ENCODE assay signal across 8 cellular contexts in genomic region chr15:74613953-74614743, GRCh38. TPM values are rescaled to one million over a fixed set of nuclear protein-coding genes. Genes with fewer than 3 reads are reported as not detected.
A peak's percentile ranks its signal among the peaks of the same experiment; 100 is the strongest.
DNase-seq lines count a peak whose midpoint lies in the region; ATAC-seq and TF ChIP-seq lines count a peak whose summit lies in the region.

No MANE protein-coding gene starts in this region.

- H3K9ac ChIP-seq in MM.1S (ENCODE audit: low read length) = peak overlapping the region; percentile 99; the same call in 1 of the 2 replicates
- H3K9ac ChIP-seq in neural progenitor cell = no peak overlapping the region

- peaks cover 25 to 37% (median 29%) of the 10 kb centered on the region in 3 donors for H3K4me1 Mint-ChIP-seq in CD8-positive, alpha-beta memory T cell
- H3K4me1 Mint-ChIP-seq in neural progenitor cell = peaks cover 21% of the 10 kb centered on the region

- H2AFZ ChIP-seq in MM.1S (ENCODE audit: low read length) (peak overlapping the region; percentile 90), neural progenitor cell (replicated peaks) (peak overlapping the region; percentile 48)

- POLR2A ChIA-PET in CD8-positive, alpha-beta memory T cell (lab: Charles Lee) = interaction anchor here (0.5 to 4.0 kb wide), 6 partner anchors 16 to 841 kb away, joined by 3 to 20 read pairs (median 4); partner anchors contain the start of genes ARID3B and COX5A

- H3K4me2 ChIP-seq in MM.1S (ENCODE audit: low read depth, low read length) (peak overlapping the region; percentile 97), neural progenitor cell (peak overlapping the region; percentile 96)

- TF ChIP-seq POLR2A in erythroblast (IDR thresholded peaks at IDR 0.05; ENCODE audit: low read length) (no peak), lower leg skin (IDR thresholded peaks at IDR 0.05) (no peak)

- CTCF ChIA-PET in CD8-positive, alpha-beta memory T cell (lab: Charles Lee) = interaction anchor here (1.0 to 2.8 kb wide), 9 partner anchors 11 to 279 kb away, joined by 3 to 11 read pairs (median 4); no protein-coding TSS in a partner anchor

- H3K9me3 Mint-ChIP-seq in CD8-positive, alpha-beta memory T cell = no peaks in the 10 kb centered on the region
- no peaks in the 10 kb centered on the region for H3K9me3 Mint-ChIP-seq in neural progenitor cell

- H3K4me3 Mint-ChIP-seq in CD8-positive, alpha-beta memory T cell = peak overlapping the region; percentile 67 to 98 (median 70)
- peak overlapping the region; percentile 83 for H3K4me3 Mint-ChIP-seq in neural progenitor cell

- H3K79me2 ChIP-seq in MM.1S (ENCODE audit: low read length) (peaks cover 42% of the 10 kb centered on the region), neural progenitor cell (ENCODE audit: low read depth) (peaks cover 35% of the 10 kb centered on the region)

- H3F3A ChIP-seq in MM.1S (ENCODE audit: insufficient read depth, low read length) (peaks cover 26% of the 10 kb centered on the region), neural progenitor cell (ENCODE audit: low read depth) (peaks cover 20% of the 10 kb centered on the region)

- peak overlapping the region in 7 of 8 donors; percentile 32 to 98 (median 60) for H3K27ac Mint-ChIP-seq in CD8-positive, alpha-beta memory T cell
- no peak overlapping the region for H3K27ac Mint-ChIP-seq in neural progenitor cell

- no peaks in the 10 kb centered on the region for H3K27me3 Mint-ChIP-seq in CD8-positive, alpha-beta memory T cell
- H3K27me3 Mint-ChIP-seq in neural progenitor cell (ENCODE audit: insufficient read depth, low read depth) = peaks cover 10% of the 10 kb centered on the region

- WGBS in lower leg skin, 2 donors = 38 to 51% methylated on average over 26 to 38 of the region's 38 CpGs

- peaks cover 4% of the 10 kb centered on the region for H3K36me3 ChIP-seq in CD8-positive, alpha-beta memory T cell (ENCODE audit: insufficient read depth, low read length)
- H3K36me3 ChIP-seq in MM.1S (replicated peaks; ENCODE audit: insufficient read depth, low read length) = no peaks in the 10 kb centered on the region
- H3K36me3 ChIP-seq in effector memory CD4-positive, alpha-beta T cell (ENCODE audit: control insufficient read depth, insufficient read depth, low read length) = peaks cover 4% of the 10 kb centered on the region
- no peaks in the 10 kb centered on the region for H3K36me3 ChIP-seq in neural progenitor cell

- H4K20me1 ChIP-seq in MM.1S (ENCODE audit: insufficient read depth, low read length) = peaks cover 15% of the 10 kb centered on the region; the same call in 1 of the 2 replicates
- H4K20me1 ChIP-seq in neural progenitor cell (ENCODE audit: low read depth) = peaks cover 34% of the 10 kb centered on the region

- H3K9me2 ChIP-seq in MM.1S (replicated peaks; ENCODE audit: insufficient read depth, low read length) = no peaks in the 10 kb centered on the region

- no peak for ATAC-seq in HG03135 (IDR thresholded peaks at IDR 0.05; ENCODE audit: unreplicated experiment)

- TF ChIP-seq CTCF in MM.1S (IDR thresholded peaks at IDR 0.05; ENCODE audit: low read length) = no peak
- no peak for TF ChIP-seq CTCF in neural progenitor cell (IDR thresholded peaks at IDR 0.05)
- TF ChIP-seq CTCF in lower leg skin (IDR thresholded peaks at IDR 0.05) = no peak

- H3K9me3 ChIP-seq in CD8-positive, alpha-beta memory T cell (ENCODE audit: low read length) = no peaks in the 10 kb centered on the region
- H3K9me3 ChIP-seq in MM.1S (replicated peaks; ENCODE audit: insufficient read depth, low read length) (no peaks in the 10 kb centered on the region), neural progenitor cell (ENCODE audit: low read depth) (no peaks in the 10 kb centered on the region)
- H3K9me3 ChIP-seq in effector memory CD4-positive, alpha-beta T cell (ENCODE audit: control insufficient read depth, low read length) = no peaks in the 10 kb centered on the region

- intact Hi-C loops in lower leg skin (cut with DNase I; ENCODE audit: low total_unique reads) = loop anchor here (2.0 kb wide), 1 partner anchor 51 kb away; no protein-coding TSS in a partner anchor

- H3K36me3 Mint-ChIP-seq in CD8-positive, alpha-beta memory T cell = peaks cover 0 to 26% (median 0%) of the 10 kb centered on the region in 3 donors
- H3K36me3 Mint-ChIP-seq in neural progenitor cell = no peaks in the 10 kb centered on the region

- peak overlapping the region; percentile 97 for H3K27ac ChIP-seq in CD8-positive, alpha-beta memory T cell (ENCODE audit: low read depth, low read length)
- peak overlapping the region; percentile 95; the same call in 1 of the 2 replicates for H3K27ac ChIP-seq in MM.1S (ENCODE audit: low read length)
- H3K27ac ChIP-seq in effector memory CD4-positive, alpha-beta T cell (ENCODE audit: insufficient read depth, low read length, poor library complexity, severe bottlenecking) = peak overlapping the region; percentile 98
- no peak overlapping the region for H3K27ac ChIP-seq in neural progenitor cell

- no peak for DNase-seq in CD8-positive, alpha-beta memory T cell
- DNase-seq in MM.1S (no peak), neural progenitor cell (ENCODE audit: low spot score) (no peak), erythroblast (lab: John Stamatoyannopoulos, UW) (no peak), NCI-H1436 treated with DMSO at 0.1 percent for 48 hours (lab: John Stamatoyannopoulos, UW) (no peak), lower leg skin (ENCODE audit: low spot score in 2 of 2) (no peak)
- DNase-seq in effector memory CD4-positive, alpha-beta T cell = no peak

- H3K27me3 ChIP-seq in CD8-positive, alpha-beta memory T cell (ENCODE audit: insufficient read depth, low read length, poor library complexity, severe bottlenecking) = no peaks in the 10 kb centered on the region
- H3K27me3 ChIP-seq in MM.1S (replicated peaks; ENCODE audit: insufficient read depth, low read length) (no peaks in the 10 kb centered on the region), neural progenitor cell (peaks cover 10% of the 10 kb centered on the region)
- no peaks in the 10 kb centered on the region for H3K27me3 ChIP-seq in effector memory CD4-positive, alpha-beta T cell (replicated peaks; ENCODE audit: control insufficient read depth, insufficient read depth, low read length, poor library complexity, severe bottlenecking)

- H3K4me3 ChIP-seq in CD8-positive, alpha-beta memory T cell (ENCODE audit: low read length) = peak overlapping the region; percentile 95
- H3K4me3 ChIP-seq in MM.1S (ENCODE audit: low read length) = peak overlapping the region; percentile 99
- H3K4me3 ChIP-seq in effector memory CD4-positive, alpha-beta T cell (ENCODE audit: insufficient read depth, low read depth, low read length, poor library complexity, severe bottlenecking) = peak overlapping the region; percentile 37
- H3K4me3 ChIP-seq in neural progenitor cell = peak overlapping the region; percentile 93
- no peak overlapping the region for H3K4me3 ChIP-seq in lower leg skin (ENCODE audit: low read depth, poor library complexity, severe bottlenecking)

- H3K4me1 ChIP-seq in CD8-positive, alpha-beta memory T cell (ENCODE audit: insufficient read depth, low read length) = peaks cover 27% of the 10 kb centered on the region
- H3K4me1 ChIP-seq in MM.1S (ENCODE audit: low read length) (peaks cover 17% of the 10 kb centered on the region), neural progenitor cell (peaks cover 25% of the 10 kb centered on the region)
- H3K4me1 ChIP-seq in effector memory CD4-positive, alpha-beta T cell (ENCODE audit: control insufficient read depth, insufficient read depth, low read length, poor library complexity, severe bottlenecking) = peaks cover 18% of the 10 kb centered on the region

RNA-seq across cellular contexts. Expression of gene CLK3, which starts 1.5 kb away (rescaled TPM):
- 100 to 1,000 TPM in 1 of 2 experiments, 10 to 100 TPM in 1; 96.8 to 101 TPM for total RNA-seq in CD8-positive, alpha-beta memory T cell
- polyA plus RNA-seq in CD8-positive, alpha-beta memory T cell = 84.7 TPM
- total RNA-seq in neural progenitor cell (ENCODE audit: low replicate concordance) (66.1 and 106 TPM in 2 replicates), lower leg skin (100 to 1,000 TPM in 2 of 4 donors, 10 to 100 TPM in 2; 96.7 to 230 (median 117) TPM)
